In the genomic region with DNA sequence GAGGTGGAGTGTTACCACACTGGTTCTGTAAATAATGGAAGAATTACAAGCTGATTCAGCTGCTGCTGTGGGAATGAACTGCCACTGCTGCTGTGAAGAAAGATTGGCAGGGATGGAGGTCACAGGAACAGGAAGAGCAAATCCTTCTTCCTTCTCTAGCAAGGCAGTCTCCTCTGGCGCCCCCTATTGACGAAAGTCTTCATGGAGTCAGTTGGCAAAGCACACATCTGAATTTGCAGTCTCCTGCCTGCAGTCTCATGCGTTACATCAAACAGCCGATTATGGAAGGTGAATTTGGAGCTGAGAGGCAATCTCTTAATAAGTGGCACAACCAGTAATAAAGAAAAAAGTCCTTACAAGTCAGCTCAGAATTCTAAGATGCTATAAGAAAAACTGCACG, we compare ENCODE assay signal across 8 cellular contexts.
DNase-seq lines count a peak whose midpoint lies in the region; ATAC-seq, FAIRE-seq and TF ChIP-seq lines count a peak whose summit lies in the region.

No MANE protein-coding gene starts in this region.

- peak; percentile 77 for DNase-seq in MCF 10A (ENCODE audit: unreplicated experiment)
- no peak for DNase-seq in breast epithelium (ENCODE audit: low spot score in 2 of 2)
- DNase-seq in NT2/D1 (ENCODE audit: low read depth, low spot score) = peak; percentile 94
- peak; percentile 2 for DNase-seq in epithelial cell of prostate (ENCODE audit: low read depth, low spot score)
- no peak for DNase-seq in GM12891 (ENCODE audit: insufficient read length, low spot score)

- CTCF ChIA-PET in MCF 10A (lab: Yijun Ruan, JAX) = interaction anchor here (0.7 to 1.7 kb wide), 9 partner anchors 9 to 1725 kb away, joined by 3 to 6 read pairs (median 4); no protein-coding TSS in a partner anchor

- H3K4me1 Mint-ChIP-seq in MCF 10A (ENCODE audit: insufficient read depth, unreplicated experiment) = peaks cover 10% of the 10 kb centered on the region

- intact Hi-C loops in MCF 10A (cut with micrococcal nuclease) = no loop called here
- intact Hi-C loops in breast epithelium (cut with DNase I; ENCODE audit: low total_unique reads) = no loop called here

- FAIRE-seq in GM12891 (lab: Jason Lieb, UNC) = no peak

- no peaks in the 10 kb centered on the region for H3K36me3 Mint-ChIP-seq in MCF 10A (ENCODE audit: insufficient read depth, unreplicated experiment)

- no peaks in the 10 kb centered on the region for H3K9me3 Mint-ChIP-seq in MCF 10A (ENCODE audit: unreplicated experiment)

- no peaks in the 10 kb centered on the region for H3K27me3 ChIP-seq in breast epithelium
- no peaks in the 10 kb centered on the region for H3K27me3 ChIP-seq in NT2/D1 (ENCODE audit: insufficient read depth, insufficient read length)
- H3K27me3 ChIP-seq in neutrophil = no peaks in the 10 kb centered on the region

- no TSS peak for BruUV-seq in MCF 10A (replicated peaks; lab: Mats Ljungman, UMichigan)

- no peaks in the 10 kb centered on the region for H3K27me3 Mint-ChIP-seq in MCF 10A (ENCODE audit: insufficient read depth, unreplicated experiment)

- POLR2A ChIA-PET in MCF 10A (lab: Yijun Ruan, JAX) = interaction anchor here (0.5 to 0.6 kb wide), 3 partner anchors 10 to 254 kb away, joined by 3 to 7 read pairs (median 4); no protein-coding TSS in a partner anchor

- H3K4me1 ChIP-seq in breast epithelium = no peaks in the 10 kb centered on the region
- H3K4me1 ChIP-seq in NT2/D1 (ENCODE audit: insufficient read depth, insufficient read length) = no peaks in the 10 kb centered on the region
- no peaks in the 10 kb centered on the region for H3K4me1 ChIP-seq in neutrophil (ENCODE audit: control insufficient read depth in 1 of 2, insufficient read depth in 1 of 2, low read depth in 1 of 2, low read length in 1 of 2)

- no peak overlapping the region for H3K4me3 ChIP-seq in breast epithelium
- H3K4me3 ChIP-seq in NT2/D1 (ENCODE audit: insufficient read length, low read depth) = no peak overlapping the region
- no peak overlapping the region for H3K4me3 ChIP-seq in neutrophil (ENCODE audit: low read depth in 1 of 2, low read length in 1 of 2)

- no peak overlapping the region for H3K9ac ChIP-seq in NT2/D1 (ENCODE audit: insufficient read length, low read depth)

- H3K27ac Mint-ChIP-seq in MCF 10A (ENCODE audit: low read depth, unreplicated experiment) = no peak overlapping the region

- TF ChIP-seq CTCF in MCF 10A (IDR thresholded peaks at IDR 0.05; ENCODE audit: unreplicated experiment) (peak; percentile 45), breast epithelium (IDR thresholded peaks at IDR 0.05) (peak in 1 of 3 donors; percentile 21), neutrophil (IDR thresholded peaks at IDR 0.05) (peak; percentile 22)

- TF ChIP-seq POLR2A in breast epithelium (IDR thresholded peaks at IDR 0.05) (no peak), GM12891 (IDR thresholded peaks at IDR 0.05; ENCODE audit: low read depth, low read length) (no peak)

- ATAC-seq in GM21619 (IDR thresholded peaks at IDR 0.05; ENCODE audit: unreplicated experiment) (no peak), GM21515 (IDR thresholded peaks at IDR 0.05; ENCODE audit: unreplicated experiment) (no peak)

- H3K27ac ChIP-seq in breast epithelium (no peak overlapping the region), epithelial cell of prostate (no peak overlapping the region), neutrophil (no peak overlapping the region)

- no peaks in the 10 kb centered on the region for H3K36me3 ChIP-seq in breast epithelium
- H3K36me3 ChIP-seq in NT2/D1 (ENCODE audit: insufficient read depth, insufficient read length, low read length) = no peaks in the 10 kb centered on the region
- H3K36me3 ChIP-seq in neutrophil = no peaks in the 10 kb centered on the region

- H3K9me3 ChIP-seq in breast epithelium = peaks cover 0 to 3% of the 10 kb centered on the region in 2 donors
- H3K9me3 ChIP-seq in NT2/D1 (ENCODE audit: insufficient read depth, low read length) = peaks cover 37% of the 10 kb centered on the region; the same call in 1 of the 2 replicates
- H3K9me3 ChIP-seq in neutrophil = no peaks in the 10 kb centered on the region

- no peak overlapping the region for H3K4me3 Mint-ChIP-seq in MCF 10A (ENCODE audit: unreplicated experiment)

TF ChIP-seq in GM12891, 5 proteins besides CTCF, POLR2A, EP300 and RAD21:
- TF ChIP-seq TAF1 (IDR thresholded peaks at IDR 0.05; ENCODE audit: low read depth, low read length) (no peak), PAX5 (IDR thresholded peaks at IDR 0.05; ENCODE audit: insufficient read depth, low read length, severe bottlenecking) (no peak), POLR2AphosphoS5 (IDR thresholded peaks at IDR 0.05; ENCODE audit: low read depth, low read length) (no peak), POU2F2 (IDR thresholded peaks at IDR 0.05; ENCODE audit: low read depth, low read length) (no peak), SPI1 (IDR thresholded peaks at IDR 0.05; ENCODE audit: low read depth, low read length) (no peak)

Comparison
In these comparisons a context has a peak if more than half of its experiments do, and no peak if none do; other contexts are left out.
1. DNase-seq: peak in MCF 10A (single experiment), NT2/D1 (single experiment) and epithelial cell of prostate (single experiment); none in breast epithelium (0 of 2) and GM12891 (single experiment).